In the genomic region with DNA sequence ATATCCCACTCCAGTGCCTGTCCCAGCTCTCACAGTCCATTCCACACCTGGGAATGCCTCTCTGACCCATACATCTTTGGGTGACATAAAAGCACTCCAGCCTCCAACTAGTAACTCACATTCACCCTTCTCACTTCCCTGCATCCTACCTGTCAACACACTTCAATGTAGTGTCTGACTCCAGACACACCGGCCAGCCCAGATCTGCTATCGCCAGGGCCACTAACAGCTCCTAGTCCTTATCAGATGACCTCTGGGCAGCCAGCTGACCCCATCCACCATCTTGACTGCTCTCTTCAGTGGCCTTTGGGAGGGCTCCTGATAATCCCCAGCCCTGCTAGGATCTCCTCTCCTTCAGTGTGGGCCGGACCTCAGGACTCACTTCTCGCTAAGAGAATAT, we compare ENCODE assay signal across 21 cellular contexts. TPM values are rescaled to one million over a fixed set of nuclear protein-coding genes. Genes with fewer than 3 reads are reported as not detected.
A peak's percentile ranks its signal among the peaks of the same experiment; 100 is the strongest.
DNase-seq lines count a peak whose midpoint lies in the region; ATAC-seq, FAIRE-seq and TF ChIP-seq lines count a peak whose summit lies in the region.
"Had no signal": no experiment of that assay in that cellular context is flagged by ENCODE, and none has a peak within 500 bp of the region (broad histone marks: within the 10 kb centered on the region; RNA-seq: fewer than 3 reads in every experiment).

No MANE protein-coding gene starts in this region.

- ATAC-seq in HepG2 (no peak), right lobe of liver (no peak)
- ATAC-seq: SK-N-SH treated with all-trans-retinoic acid at 6 μM for 48 hours had no signal

- H2AFZ ChIP-seq in HepG2 (ENCODE audit: low read length), result no peak overlapping the region
- H2AFZ ChIP-seq: GM23248 had no signal

- intact Hi-C loops in HepG2 (cut with micrococcal nuclease; ENCODE audit: unreplicated experiment) (loop anchor here (10.0 kb wide), 1 partner anchor 99 kb away; no protein-coding TSS in a partner anchor), right lobe of liver (cut with DNase I) (no loop called here)

- H3K36me3 ChIP-seq in HepG2 (replicated peaks in 1 of 2; ENCODE audit: control insufficient read depth in 1 of 2, insufficient read depth in 2 of 2, low read length in 2 of 2), result peaks cover 0 to 2% of the 10 kb centered on the region in 2 experiments; a peak in 1 of 5 replicates
- no peaks in the 10 kb centered on the region for H3K36me3 ChIP-seq in right lobe of liver

- no peaks in the 10 kb centered on the region for H3K9me3 ChIP-seq in HepG2 (ENCODE audit: low read length)
- no peaks in the 10 kb centered on the region for H3K9me3 ChIP-seq in right lobe of liver
- H3K9me3 ChIP-seq: MG63 had no signal

- H3K4me1 ChIP-seq in HepG2 (ENCODE audit: insufficient read depth, low read length), result peaks cover 41% of the 10 kb centered on the region
- H3K4me1 ChIP-seq in right lobe of liver, result peaks cover 0 to 9% (median 3%) of the 10 kb centered on the region in 4 donors

- no peak for TF ChIP-seq RAD21 in HepG2 (CRISPR knock-in tag; IDR thresholded peaks at IDR 0.05)

- H3K27ac ChIP-seq in HepG2 (ENCODE audit: extremely low read length, insufficient read depth, low read length), result no peak overlapping the region
- H3K27ac ChIP-seq in right lobe of liver, result no peak overlapping the region
- H3K27ac ChIP-seq: GM23248 had no signal

- H3K4me1 Mint-ChIP-seq in endothelial cell (ENCODE audit: unreplicated experiment), result peaks cover 24% of the 10 kb centered on the region
- peaks cover 17% of the 10 kb centered on the region for H3K4me1 Mint-ChIP-seq in type B pancreatic cell (ENCODE audit: unreplicated experiment)

- H3K27me3 ChIP-seq in HepG2 (ENCODE audit: control insufficient read depth in 1 of 2, insufficient read depth in 2 of 2, low read length in 2 of 2) (no peaks in the 10 kb centered on the region), right lobe of liver (no peaks in the 10 kb centered on the region)
- H3K27me3 ChIP-seq: MG63 had no signal

- TF ChIP-seq CTCF in HepG2 (CRISPR knock-in tag; IDR thresholded peaks at IDR 0.05) (no peak), right lobe of liver (IDR thresholded peaks at IDR 0.05) (no peak), endothelial cell (IDR thresholded peaks at IDR 0.05; ENCODE audit: unreplicated experiment) (no peak), type B pancreatic cell (conservative IDR thresholded peaks at IDR 0.05) (no peak)

- DNase-seq in HepG2 (ENCODE audit: low spot score) (no peak), right lobe of liver (no peak), SK-N-DZ (ENCODE audit: low spot score) (peak; percentile 73), endothelial cell (ENCODE audit: low spot score) (no peak), type B pancreatic cell (ENCODE audit: extremely low spot score, unreplicated experiment) (no peak), RCC 7860 (ENCODE audit: low spot score) (no peak), GM12891 (ENCODE audit: insufficient read length, low spot score) (no peak)
- no peak for DNase-seq in activated naive CD4-positive, alpha-beta T cell treated with anti-CD3 and anti-CD28 coated beads, Interleukin-2, amount 50 U/mL, for 16 hours
- DNase-seq: DMS53; GM23248; H7; KBM-7; MG63; NCI-H2029; NCI-H446; NCI-H524 treated with DMSO at 0.1 percent for 48 hours; NCI-H82; NK-92 treated with Interleukin-12 subunit alpha and Interleukin-12 subunit beta, amount 100 ng/mL, for 24 hours had no signal

- CTCF ChIA-PET in HepG2 (lab: Yijun Ruan, JAX; ENCODE audit: low intra/inter-chr PET ratio, low total read pairs), result no interaction called here

- H3K9ac ChIP-seq in HepG2 (ENCODE audit: insufficient read depth, low read depth, low read length), result no peak overlapping the region
- H3K9ac ChIP-seq: GM23248 had no signal

- BruUV-seq in HepG2 (replicated peaks; lab: Mats Ljungman, UMichigan), result no TSS peak

- 88% methylated on average over 4 of the region's 4 CpGs for WGBS in HepG2 (ENCODE audit: low lambda C conversion rate)
- WGBS in right lobe of liver (ENCODE audit: insufficient coverage, low coverage, low lambda C conversion rate, missing lambda C conversion rate), result 76% methylated on average over 3 of the region's 4 CpGs

- POLR2A ChIA-PET in HepG2 (lab: Yijun Ruan, JAX), result no interaction called here

- H3K27ac Mint-ChIP-seq in endothelial cell (ENCODE audit: unreplicated experiment) (peak overlapping the region; percentile 13), type B pancreatic cell (no peak overlapping the region)

- H3K27me3 Mint-ChIP-seq in endothelial cell (ENCODE audit: unreplicated experiment), result peaks cover 19% of the 10 kb centered on the region
- peaks cover 17% of the 10 kb centered on the region for H3K27me3 Mint-ChIP-seq in type B pancreatic cell

- H3K9me3 Mint-ChIP-seq in endothelial cell (ENCODE audit: unreplicated experiment) (no peaks in the 10 kb centered on the region), type B pancreatic cell (no peaks in the 10 kb centered on the region)

- peaks cover 10% of the 10 kb centered on the region for H3K36me3 Mint-ChIP-seq in endothelial cell (ENCODE audit: low read depth, unreplicated experiment)
- no peaks in the 10 kb centered on the region for H3K36me3 Mint-ChIP-seq in type B pancreatic cell

- H3K4me3 ChIP-seq in HepG2 (replicated peaks in 1 of 3; ENCODE audit: insufficient read depth in 1 of 3, low read depth in 2 of 3, low read length in 3 of 3) (no peak overlapping the region), right lobe of liver (no peak overlapping the region)
- H3K4me3 ChIP-seq: GM23248, MG63 had no signal

- FAIRE-seq in HepG2 (lab: Jason Lieb, UNC) (no peak), RCC 7860 (lab: Jason Lieb, UNC) (no peak), GM12891 (lab: Jason Lieb, UNC) (no peak)
- FAIRE-seq: G401.6, GM19239 had no signal

- H3K4me3 Mint-ChIP-seq in endothelial cell (ENCODE audit: unreplicated experiment) (no peak overlapping the region), type B pancreatic cell (peak overlapping the region; percentile 2)

- no peak for TF ChIP-seq POLR2A in HepG2 (IDR thresholded peaks at IDR 0.05; ENCODE audit: insufficient read depth in 1 of 2, low read depth in 2 of 2, low read length in 2 of 2)
- TF ChIP-seq POLR2A in right lobe of liver (IDR thresholded peaks at IDR 0.05), result no peak
- no peak for TF ChIP-seq POLR2A in GM12891 (IDR thresholded peaks at IDR 0.05; ENCODE audit: low read depth, low read length)

- TF ChIP-seq EP300 in HepG2 (IDR thresholded peaks at IDR 0.05; ENCODE audit: low read depth in 2 of 2, low read length in 2 of 2) (no peak), HepG2 (CRISPR knock-in tag; IDR thresholded peaks at IDR 0.05; ENCODE audit: borderline replicate concordance) (no peak)

- peaks cover 16% of the 10 kb centered on the region for H3K79me2 ChIP-seq in HepG2 (ENCODE audit: insufficient read depth, low read length)

- no peaks in the 10 kb centered on the region for H4K20me1 ChIP-seq in HepG2 (ENCODE audit: insufficient read depth, low read length)

- H3K4me2 ChIP-seq in HepG2 (ENCODE audit: low read depth, low read length), result no peak overlapping the region

- in situ Hi-C loops in HepG2 (cut with HindIII; ENCODE audit: extremely low pct_ligation_motif_present, low pct_unique_long_range_greater_than_20kb), result no loop called here

RNA-seq across cellular contexts. Expression of a gene that starts 2.9 kb away (rescaled TPM):
- total RNA-seq in HepG2 (2016; rRNA removed; fragmentation: Illumina TruSeq; extraction: Trizol) (133 and 134 TPM in 2 replicates), right lobe of liver (10 to 100 TPM in 2 of 6 experiments, 1 to 10 TPM in 4; 1.6 to 25.3 (median 3.2) TPM), endothelial cell (ENCODE audit: unreplicated experiment) (27.8 TPM), type B pancreatic cell (ENCODE audit: low replicate concordance) (51.9 and 118 TPM in 2 replicates)
- 22.3 and 24.9 TPM in 2 replicates for total RNA-seq in HepG2 (2016; cell fraction: cytosol; rRNA removed; fragmentation: Illumina TruSeq; extraction: Trizol; ENCODE audit: low read depth)
- 115 and 130 TPM in 2 replicates for total RNA-seq in HepG2 (2016; cell fraction: insoluble cytoplasmic fraction; rRNA removed; fragmentation: Illumina TruSeq; extraction: Trizol)
- 33.8 and 39.4 TPM in 2 replicates for total RNA-seq in HepG2 (2016; cell fraction: membrane; rRNA removed; fragmentation: Illumina TruSeq; extraction: Trizol)
- 68.8 and 75.2 TPM in 2 replicates for total RNA-seq in HepG2 (2016; cell fraction: nucleus; rRNA removed; fragmentation: Illumina TruSeq; extraction: Trizol)
- 34.3 and 43.5 TPM in 2 replicates for polyA plus RNA-seq in HepG2 (2011; rRNA removed)
- 28.9 and 46.8 TPM in 2 replicates for polyA plus RNA-seq in HepG2 (2011; cell fraction: cytosol; rRNA removed)
- 34.6 and 57.1 TPM in 2 replicates for polyA plus RNA-seq in HepG2 (2011; cell fraction: nucleus; rRNA removed)
- 19.7 and 32.1 TPM in 2 replicates for polyA plus RNA-seq in HepG2 (2012)
- 7.2 and 8.0 TPM in 2 replicates for polyA plus RNA-seq in HepG2 (2016; cell fraction: cytosol; fragmentation: Illumina TruSeq; extraction: Trizol; ENCODE audit: low read depth)
- polyA plus RNA-seq in HepG2 (2016; cell fraction: insoluble cytoplasmic fraction; fragmentation: Illumina TruSeq; extraction: Trizol; ENCODE audit: low read depth), result 74.7 and 93.0 TPM in 2 replicates
- polyA plus RNA-seq in HepG2 (2016; cell fraction: membrane; fragmentation: Illumina TruSeq; extraction: Trizol; ENCODE audit: low read depth), result 14.0 and 16.6 TPM in 2 replicates
- 65.8 and 73.2 TPM in 2 replicates for polyA plus RNA-seq in HepG2 (2016; cell fraction: nucleus; fragmentation: Illumina TruSeq; extraction: Trizol; ENCODE audit: insufficient read depth, low read depth)
- 166 and 435 TPM in 2 replicates for polyA minus RNA-seq in HepG2 (2011; rRNA and poly(A)+ RNA removed; ENCODE audit: low replicate concordance)
- 38.0 and 60.1 TPM in 2 replicates for polyA minus RNA-seq in HepG2 (2011; cell fraction: cytosol; rRNA and poly(A)+ RNA removed)
- polyA minus RNA-seq in HepG2 (2011; cell fraction: nucleus; rRNA and poly(A)+ RNA removed), result 20.4 and 28.2 TPM in 2 replicates
- 328 and 365 TPM in 2 replicates for polyA plus RNA-seq in SK-N-DZ (2014; cell fraction: cytosol; rRNA removed)
- 248 and 305 TPM in 2 replicates for polyA plus RNA-seq in SK-N-DZ (2014; cell fraction: nucleus; rRNA removed)
- polyA plus RNA-seq in GM12891 (2012; ENCODE audit: low read depth, missing spikeins), result 95.8 TPM

RNA-seq across cellular contexts. Expression of a gene that starts 4.8 kb away (rescaled TPM):
- total RNA-seq in HepG2 (2016; rRNA removed; fragmentation: Illumina TruSeq; extraction: Trizol) (16.0 and 25.8 TPM in 2 replicates), right lobe of liver (10 to 100 TPM; 13.9 to 25.9 (median 23.3) TPM), endothelial cell (ENCODE audit: unreplicated experiment) (36.9 TPM), type B pancreatic cell (ENCODE audit: low replicate concordance) (35.2 and 42.3 TPM in 2 replicates)
- 5.2 and 7.7 TPM in 2 replicates for total RNA-seq in HepG2 (2016; cell fraction: cytosol; rRNA removed; fragmentation: Illumina TruSeq; extraction: Trizol; ENCODE audit: low read depth)
- 18.1 and 26.7 TPM in 2 replicates for total RNA-seq in HepG2 (2016; cell fraction: insoluble cytoplasmic fraction; rRNA removed; fragmentation: Illumina TruSeq; extraction: Trizol)
- total RNA-seq in HepG2 (2016; cell fraction: membrane; rRNA removed; fragmentation: Illumina TruSeq; extraction: Trizol), result 14.2 and 15.9 TPM in 2 replicates
- 19.5 and 20.8 TPM in 2 replicates for total RNA-seq in HepG2 (2016; cell fraction: nucleus; rRNA removed; fragmentation: Illumina TruSeq; extraction: Trizol)
- 25.4 and 35.4 TPM in 2 replicates for polyA plus RNA-seq in HepG2 (2011; rRNA removed)
- 20.8 and 29.8 TPM in 2 replicates for polyA plus RNA-seq in HepG2 (2011; cell fraction: cytosol; rRNA removed)
- polyA plus RNA-seq in HepG2 (2011; cell fraction: nucleus; rRNA removed), result 39.0 and 41.7 TPM in 2 replicates
- 13.0 and 16.0 TPM in 2 replicates for polyA plus RNA-seq in HepG2 (2012)
- 5.6 and 6.4 TPM in 2 replicates for polyA plus RNA-seq in HepG2 (2016; cell fraction: cytosol; fragmentation: Illumina TruSeq; extraction: Trizol; ENCODE audit: low read depth)
- polyA plus RNA-seq in HepG2 (2016; cell fraction: insoluble cytoplasmic fraction; fragmentation: Illumina TruSeq; extraction: Trizol; ENCODE audit: low read depth), result 14.3 TPM in 2 replicates
- polyA plus RNA-seq in HepG2 (2016; cell fraction: membrane; fragmentation: Illumina TruSeq; extraction: Trizol; ENCODE audit: low read depth), result 9.6 and 10.9 TPM in 2 replicates
- 34.7 and 36.4 TPM in 2 replicates for polyA plus RNA-seq in HepG2 (2016; cell fraction: nucleus; fragmentation: Illumina TruSeq; extraction: Trizol; ENCODE audit: insufficient read depth, low read depth)
- 60.4 and 130 TPM in 2 replicates for polyA minus RNA-seq in HepG2 (2011; rRNA and poly(A)+ RNA removed; ENCODE audit: low replicate concordance)
- 12.0 and 12.9 TPM in 2 replicates for polyA minus RNA-seq in HepG2 (2011; cell fraction: cytosol; rRNA and poly(A)+ RNA removed)
- 12.6 and 20.5 TPM in 2 replicates for polyA minus RNA-seq in HepG2 (2011; cell fraction: nucleus; rRNA and poly(A)+ RNA removed)
- polyA plus RNA-seq in SK-N-DZ (2014; cell fraction: cytosol; rRNA removed), result 27.0 and 31.9 TPM in 2 replicates
- 78.3 and 84.0 TPM in 2 replicates for polyA plus RNA-seq in SK-N-DZ (2014; cell fraction: nucleus; rRNA removed)
- 12.8 TPM for polyA plus RNA-seq in GM12891 (2012; ENCODE audit: low read depth, missing spikeins)

RNA-seq across cellular contexts. Expression of a gene that starts 33.7 kb away (rescaled TPM):
- 13.5 and 25.1 TPM in 2 replicates for total RNA-seq in HepG2 (2016; rRNA removed; fragmentation: Illumina TruSeq; extraction: Trizol)
- total RNA-seq in HepG2 (2016; cell fraction: cytosol; rRNA removed; fragmentation: Illumina TruSeq; extraction: Trizol; ENCODE audit: low read depth), result 11.1 and 12.1 TPM in 2 replicates
- 12.9 and 25.2 TPM in 2 replicates for total RNA-seq in HepG2 (2016; cell fraction: insoluble cytoplasmic fraction; rRNA removed; fragmentation: Illumina TruSeq; extraction: Trizol)
- total RNA-seq in HepG2 (2016; cell fraction: membrane; rRNA removed; fragmentation: Illumina TruSeq; extraction: Trizol), result 17.4 and 19.2 TPM in 2 replicates
- 22.7 and 24.9 TPM in 2 replicates for total RNA-seq in HepG2 (2016; cell fraction: nucleus; rRNA removed; fragmentation: Illumina TruSeq; extraction: Trizol)
- 20.4 and 31.7 TPM in 2 replicates for polyA plus RNA-seq in HepG2 (2011; rRNA removed)
- polyA plus RNA-seq in HepG2 (2011; cell fraction: cytosol; rRNA removed), result 24.7 and 33.2 TPM in 2 replicates
- polyA plus RNA-seq in HepG2 (2011; cell fraction: nucleus; rRNA removed), result 25.3 and 29.3 TPM in 2 replicates
- polyA plus RNA-seq in HepG2 (2012), result 12.3 and 15.4 TPM in 2 replicates
- 13.5 and 14.7 TPM in 2 replicates for polyA plus RNA-seq in HepG2 (2016; cell fraction: cytosol; fragmentation: Illumina TruSeq; extraction: Trizol; ENCODE audit: low read depth)
- polyA plus RNA-seq in HepG2 (2016; cell fraction: insoluble cytoplasmic fraction; fragmentation: Illumina TruSeq; extraction: Trizol; ENCODE audit: low read depth), result 12.3 and 15.0 TPM in 2 replicates
- polyA plus RNA-seq in HepG2 (2016; cell fraction: membrane; fragmentation: Illumina TruSeq; extraction: Trizol; ENCODE audit: low read depth), result 18.5 and 19.8 TPM in 2 replicates
- polyA plus RNA-seq in HepG2 (2016; cell fraction: nucleus; fragmentation: Illumina TruSeq; extraction: Trizol; ENCODE audit: insufficient read depth, low read depth), result 39.4 and 41.1 TPM in 2 replicates
- polyA minus RNA-seq in HepG2 (2011; rRNA and poly(A)+ RNA removed; ENCODE audit: low replicate concordance), result 19.7 and 24.8 TPM in 2 replicates
- 10.5 and 11.6 TPM in 2 replicates for polyA minus RNA-seq in HepG2 (2011; cell fraction: cytosol; rRNA and poly(A)+ RNA removed)
- polyA minus RNA-seq in HepG2 (2011; cell fraction: nucleus; rRNA and poly(A)+ RNA removed), result 5.3 and 7.3 TPM in 2 replicates
- total RNA-seq in right lobe of liver, result 1 to 10 TPM in 1 of 6 experiments, under 1 TPM in 5; 0.19 to 1.6 (median 0.63) TPM
- 208 and 215 TPM in 2 replicates for polyA plus RNA-seq in SK-N-DZ (2014; cell fraction: cytosol; rRNA removed)
- polyA plus RNA-seq in SK-N-DZ (2014; cell fraction: nucleus; rRNA removed), result 250 and 257 TPM in 2 replicates
- 16.4 TPM for total RNA-seq in endothelial cell (ENCODE audit: unreplicated experiment)
- total RNA-seq in type B pancreatic cell (ENCODE audit: low replicate concordance), result 24.8 and 48.9 TPM in 2 replicates
- 4.0 TPM for polyA plus RNA-seq in GM12891 (2012; ENCODE audit: low read depth, missing spikeins)
